Comparison of ENCODE assay signal across 2 cellular contexts in genomic region chr2:1841461-1841860, GRCh38.
TF ChIP-seq lines count a peak whose summit lies in the region.

No MANE protein-coding gene starts in this region.

TF ChIP-seq in GM23338, 12 proteins besides CTCF, POLR2A, EP300 and RAD21:
- TF ChIP-seq CREB1 (CRISPR knock-in tag; IDR thresholded peaks at IDR 0.05; ENCODE audit: low read depth) (no peak), REST (IDR thresholded peaks at IDR 0.05; ENCODE audit: unreplicated experiment) (no peak), ZNF114 (CRISPR knock-in tag; IDR thresholded peaks at IDR 0.05) (no peak), NANOG (IDR thresholded peaks at IDR 0.05; ENCODE audit: borderline replicate concordance) (no peak), ETS1 (IDR thresholded peaks at IDR 0.05) (no peak), POLR2AphosphoS5 (IDR thresholded peaks at IDR 0.05; ENCODE audit: low read depth) (no peak), EZH2 (IDR thresholded peaks at IDR 0.05; ENCODE audit: low read depth, unreplicated experiment) (no peak), EZH2phosphoT487 (IDR thresholded peaks at IDR 0.05; ENCODE audit: unreplicated experiment) (no peak), STAT1 (IDR thresholded peaks at IDR 0.05; ENCODE audit: unreplicated experiment) (no peak), ZNF331 (CRISPR knock-in tag; IDR thresholded peaks at IDR 0.05; ENCODE audit: low read depth) (no peak), JUNB (IDR thresholded peaks at IDR 0.05; ENCODE audit: unreplicated experiment) (no peak), ZNF462 (CRISPR knock-in tag; IDR thresholded peaks at IDR 0.05) (no peak)

TF ChIP-seq in H1, 55 proteins besides CTCF, POLR2A, EP300 and RAD21:
- TF ChIP-seq ATF2 (IDR thresholded peaks at IDR 0.05; ENCODE audit: low read length) (no peak), JUND (IDR thresholded peaks at IDR 0.05; ENCODE audit: low read length) (no peak)
